Comparison of ENCODE assay signal across 8 cellular contexts in genomic region chr3:51389423-51390183, GRCh38. TPM values are rescaled to one million over a fixed set of nuclear protein-coding genes. Genes with fewer than 3 reads are reported as not detected.
DNase-seq lines count a peak whose midpoint lies in the region; ATAC-seq and TF ChIP-seq lines count a peak whose summit lies in the region.

No MANE protein-coding gene starts in this region.

- H3K79me2 ChIP-seq in smooth muscle cell (ENCODE audit: low read depth), result peaks cover 62% of the 10 kb centered on the region

- H3K9me3 ChIP-seq in SJCRH30 (replicated peaks) (no peaks in the 10 kb centered on the region), right cardiac atrium (ENCODE audit: control insufficient read depth, low read length) (no peaks in the 10 kb centered on the region), smooth muscle cell (replicated peaks; ENCODE audit: low read depth) (no peaks in the 10 kb centered on the region)

- H3F3A ChIP-seq in smooth muscle cell (ENCODE audit: low read depth), result peaks cover 53% of the 10 kb centered on the region

- WGBS in right cardiac atrium, result 49% methylated on average over 6 of the region's 6 CpGs
- WGBS in smooth muscle cell (ENCODE audit: low lambda C conversion rate), result 84% methylated on average over 6 of the region's 6 CpGs

- peaks cover 67% of the 10 kb centered on the region for H4K20me1 ChIP-seq in smooth muscle cell (ENCODE audit: low read depth)

- TF ChIP-seq CTCF in AG09309 (IDR thresholded peaks at IDR 0.05; ENCODE audit: control insufficient read depth, insufficient read depth, low read depth, low read length, missing control alignments) (peak; percentile 88), astrocyte of the cerebellum (IDR thresholded peaks at IDR 0.05; ENCODE audit: low read depth, low read length, missing control alignments) (peak; percentile 82), smooth muscle cell (IDR thresholded peaks at IDR 0.05; ENCODE audit: borderline replicate concordance, insufficient read depth, poor library complexity, severe bottlenecking) (peak; percentile 68)

- peaks cover 41% of the 10 kb centered on the region for H3K36me3 ChIP-seq in SJCRH30
- no peaks in the 10 kb centered on the region for H3K36me3 ChIP-seq in smooth muscle cell (ENCODE audit: low read depth)

- H3K27me3 ChIP-seq in SJCRH30 (no peaks in the 10 kb centered on the region), right cardiac atrium (ENCODE audit: control insufficient read depth, insufficient read depth) (no peaks in the 10 kb centered on the region), smooth muscle cell (ENCODE audit: low read depth) (no peaks in the 10 kb centered on the region)

- H3K27ac ChIP-seq in SJCRH30, result no peak overlapping the region
- no peak overlapping the region for H3K27ac ChIP-seq in right cardiac atrium (ENCODE audit: low read length)
- H3K27ac ChIP-seq in smooth muscle cell (ENCODE audit: low read depth), result peak overlapping the region; percentile 66

- no peak overlapping the region for H3K4me3 ChIP-seq in AG09309 (ENCODE audit: control insufficient read depth, low read depth, low read length)
- no peak overlapping the region for H3K4me3 ChIP-seq in SJCRH30
- H3K4me3 ChIP-seq in astrocyte of the cerebellum (ENCODE audit: low read depth, low read length), result no peak overlapping the region
- H3K4me3 ChIP-seq in right cardiac atrium (ENCODE audit: low read length), result no peak overlapping the region
- H3K4me3 ChIP-seq in smooth muscle cell, result no peak overlapping the region

- intact Hi-C loops in right cardiac atrium (cut with DNase I), result loop anchor here (10.0 kb wide), 3 partner anchors 285 to 775 kb away; partner anchors contain the start of genes CISH (in 2 of the 4), MAPKAPK3 (in 2 of the 4) and TEX264 (in 1 of the 4)

- peak; percentile 30 for TF ChIP-seq POLR2A in GM18951 (IDR thresholded peaks at IDR 0.05; ENCODE audit: extremely low read depth, insufficient read depth, insufficient read length)

- H3K4me1 ChIP-seq in SJCRH30 (peaks cover 8% of the 10 kb centered on the region), right cardiac atrium (ENCODE audit: control insufficient read depth, insufficient read depth, low read length) (peaks cover 20% of the 10 kb centered on the region), smooth muscle cell (ENCODE audit: low read depth) (peaks cover 41% of the 10 kb centered on the region)

- in situ Hi-C loops in GM18951 (cut with MboI; ENCODE audit: low sequenced_read_pairs, unreplicated experiment) (loop anchor here (25.0 kb wide), 1 partner anchor 777 kb away; the partner anchor contains the start of genes CISH and MAPKAPK3), astrocyte of the cerebellum (cut with HindIII; ENCODE audit: low sequenced_read_pairs) (no loop called here)

- no peak overlapping the region for H2AFZ ChIP-seq in smooth muscle cell (ENCODE audit: low read depth)

- ATAC-seq in right cardiac atrium, result no peak
- no peak for ATAC-seq in HG03565 (IDR thresholded peaks at IDR 0.05; ENCODE audit: unreplicated experiment)

- DNase-seq in AG09309 (ENCODE audit: low read depth) (no peak), SJCRH30 (peak; percentile 65 to 71), astrocyte of the cerebellum (ENCODE audit: low read depth) (peak; percentile 11), right cardiac atrium (peak; percentile 48 to 77 (median 69)), smooth muscle cell (lab: John Stamatoyannopoulos, UW; ENCODE audit: unreplicated experiment) (no peak), NCI-H187 treated with DMSO at 0.1 percent for 48 hours (lab: John Stamatoyannopoulos, UW) (no peak)

- H3K4me2 ChIP-seq in smooth muscle cell, result peak overlapping the region; percentile 31

- no peak overlapping the region for H3K9ac ChIP-seq in smooth muscle cell (ENCODE audit: low read depth)

RNA-seq across cellular contexts. Expression of gene RBM15B, which starts 1.5 kb away (rescaled TPM):
- 32.9 and 33.6 TPM in 2 replicates for total RNA-seq in SJCRH30 (2014; rRNA removed; shearing (Covaris generic))
- total RNA-seq in right cardiac atrium, result 10 to 100 TPM; 15.0 to 19.6 (median 15.6) TPM
- polyA plus RNA-seq in right cardiac atrium, result 8.7 TPM
- 18.9 and 21.7 TPM in 2 replicates for total RNA-seq in smooth muscle cell
- polyA plus RNA-seq in smooth muscle cell, result 32.3 and 38.0 TPM in 2 replicates

RNA-seq across cellular contexts. Expression of gene MANF, which starts 4.5 kb away (rescaled TPM):
- total RNA-seq in SJCRH30 (2014; rRNA removed; shearing (Covaris generic)), result 85.4 and 101 TPM in 2 replicates
- total RNA-seq in right cardiac atrium (100 to 1,000 TPM in 1 of 4 donors, 10 to 100 TPM in 3; 51.7 to 120 (median 86.9) TPM), smooth muscle cell (137 and 191 TPM in 2 replicates)
- polyA plus RNA-seq in right cardiac atrium (49.2 TPM), smooth muscle cell (135 and 140 TPM in 2 replicates)

Comparison
In these comparisons a context has a peak if more than half of its experiments do, and no peak if none do; other contexts are left out.
1. DNase-seq: peak in SJCRH30 (2 of 2), astrocyte of the cerebellum (single experiment) and right cardiac atrium (3 of 3); none in AG09309 (single experiment), smooth muscle cell (single experiment) and NCI-H187 treated with DMSO at 0.1 percent for 48 hours (single experiment).
2. Peak in every context shown above with its lines, with median percentiles within 50 percentile points of each other: CTCF ChIP-seq.